In genomic region chr9:133537257-133537656, GRCh38 we compare ENCODE assay signal across 34 cellular contexts. TPM values are rescaled to one million over a fixed set of nuclear protein-coding genes. Genes with fewer than 3 reads are reported as not detected.
"Had no signal": no experiment of that assay in that cellular context is flagged by ENCODE, and none has a peak within 500 bp of the region (broad histone marks: within the 10 kb centered on the region; RNA-seq: fewer than 3 reads in every experiment).

No MANE protein-coding gene starts in this region.

- H3K9me3 ChIP-seq: colonic mucosa, esophagus squamous epithelium, gastrocnemius medialis, heart right ventricle, left ventricle myocardium inferior, lower lobe of right lung, mucosa of descending colon had no signal

- H3K36me3 Mint-ChIP-seq: immature natural killer cell, mesothelial cell of epicardium had no signal

- FAIRE-seq: endometrium, kidney had no signal

- H3K27ac ChIP-seq: colonic mucosa, epithelial cell of prostate, esophagus squamous epithelium, gastrocnemius medialis, heart right ventricle, left ventricle myocardium inferior, lower lobe of right lung had no signal

- H3K4me3 Mint-ChIP-seq: dendritic cell treated with granulocyte-macrophage colony-stimulating factor and Interleukin-4, amounts not matched to agents 40 ng/mL and 50 ng/mL, for 4 days; effector memory CD8-positive, alpha-beta T cell; endodermal cell; immature natural killer cell; mesothelial cell of epicardium had no signal

- H3K36me3 ChIP-seq: colonic mucosa, esophagus squamous epithelium, gastrocnemius medialis, left ventricle myocardium inferior, lower lobe of right lung had no signal

- H3K27ac Mint-ChIP-seq: dendritic cell treated with granulocyte-macrophage colony-stimulating factor and Interleukin-4, amounts not matched to agents 40 ng/mL and 50 ng/mL, for 4 days; effector memory CD8-positive, alpha-beta T cell; endodermal cell; immature natural killer cell; mesothelial cell of epicardium had no signal

- H3K9me3 Mint-ChIP-seq: dendritic cell treated with granulocyte-macrophage colony-stimulating factor and Interleukin-4, amounts not matched to agents 40 ng/mL and 50 ng/mL, for 4 days; effector memory CD8-positive, alpha-beta T cell; endodermal cell; immature natural killer cell; mesothelial cell of epicardium had no signal

- DNase-seq: colonic mucosa; cortex of kidney; effector CD8-positive, alpha-beta T cell; effector memory CD8-positive, alpha-beta T cell; endodermal cell; erythroblast; esophagus squamous epithelium; foreskin fibroblast; foreskin melanocyte; gastrocnemius medialis; glutamatergic neuron; head of caudate nucleus; heart right ventricle; hippocampal formation; immature natural killer cell; islet precursor cell; kidney; kidney glomerular epithelial cell; left colon; left ventricle myocardium inferior; lower lobe of right lung; mesendoderm; mucosa of descending colon had no signal

- H3K4me3 ChIP-seq: colonic mucosa, esophagus squamous epithelium, gastrocnemius medialis, lower lobe of right lung, mucosa of descending colon had no signal

- H3K4me1 Mint-ChIP-seq: immature natural killer cell had no signal

- ATAC-seq: effector memory CD8-positive, alpha-beta T cell; esophagus mucosa; gastrocnemius medialis; heart right ventricle; left colon; left lobe of liver; lower lobe of right lung; mucosa of descending colon had no signal

RNA-seq across cellular contexts. Expression of gene ADAMTSL2, which starts 2.8 kb away (rescaled TPM):
- total RNA-seq: glomerular endothelial cell had no signal
- polyA plus RNA-seq: immature natural killer cell had no signal

RNA-seq across cellular contexts. Expression of gene MYMK, which starts 12.5 kb away (rescaled TPM):
- total RNA-seq: chondrocyte, colonic mucosa, dermis microvascular lymphatic vessel endothelial cell, endodermal cell, esophagus mucosa, esophagus squamous epithelium, gastrocnemius medialis, glomerular endothelial cell, heart right ventricle, kidney, left colon, left lobe of liver, left ventricle myocardium inferior, lower leg skin, lower lobe of right lung, lung microvascular endothelial cell, mesothelial cell of epicardium, mucosa of descending colon had no signal
- polyA plus RNA-seq: heart right ventricle, immature natural killer cell had no signal
